In genomic region chr17:81396278-81396721, GRCh38 we compare ENCODE assay signal across 8 cellular contexts. TPM values are rescaled to one million over a fixed set of nuclear protein-coding genes. Genes with fewer than 3 reads are reported as not detected.
DNase-seq lines count a peak whose midpoint lies in the region; ATAC-seq and TF ChIP-seq lines count a peak whose summit lies in the region.

No MANE protein-coding gene starts in this region.

- DNase-seq in ascending aorta (ENCODE audit: low spot score in 2 of 2) (no peak), GM13977 (ENCODE audit: low spot score) (no peak), GM13976 (ENCODE audit: low spot score) (no peak)

- intact Hi-C loops in ascending aorta (cut with DNase I): no loop called here

- in situ Hi-C loops in GM13977 (cut with MboI; ENCODE audit: low pct_unique_long_range_greater_than_20kb, low sequenced_read_pairs, unreplicated experiment) (no loop called here), GM13976 (cut with MboI; ENCODE audit: low sequenced_read_pairs, unreplicated experiment) (no loop called here)

- no peak for TF ChIP-seq CTCF in HEK293 (tag by site-specific recombination; IDR thresholded peaks at IDR 0.05)
- TF ChIP-seq CTCF in ascending aorta (IDR thresholded peaks at IDR 0.05): no peak
- TF ChIP-seq CTCF in GM13977 (IDR thresholded peaks at IDR 0.05; ENCODE audit: extremely low read depth, insufficient read depth, missing control alignments): no peak
- no peak for TF ChIP-seq CTCF in GM13976 (IDR thresholded peaks at IDR 0.05; ENCODE audit: borderline replicate concordance, control extremely low read depth, extremely low read depth, insufficient read depth, missing control alignments)

- peaks cover 23% of the 10 kb centered on the region for H3K4me1 ChIP-seq in HEK293 (ENCODE audit: control insufficient read depth, insufficient read depth, low read length)
- H3K4me1 ChIP-seq in ascending aorta: peaks cover 14 to 27% of the 10 kb centered on the region in 2 donors

- H3K27ac ChIP-seq in HEK293 (ENCODE audit: extremely low read depth, low read depth, low read length) (peak overlapping the region; percentile 100), ascending aorta (peak overlapping the region; percentile 91 to 94), skin epidermis (peak overlapping the region; percentile 75 to 100 (median 96))

- H3K9me3 ChIP-seq in HEK293 (ENCODE audit: control insufficient read depth, insufficient read depth, low read depth, low read length) (no peaks in the 10 kb centered on the region), ascending aorta (no peaks in the 10 kb centered on the region), iPS-18c (ENCODE audit: control insufficient read depth, insufficient read depth, low read length) (no peaks in the 10 kb centered on the region)

- H3K27me3 ChIP-seq in ascending aorta: no peaks in the 10 kb centered on the region

- POLR2A ChIA-PET in HEK293 (lab: Yijun Ruan, JAX): interaction anchor here (0.9 to 6.5 kb wide), 14 partner anchors 9 to 307 kb away, joined by 3 to 52 read pairs (median 6); partner anchors contain the start of genes MRPL12 and SLC38A10

- CTCF ChIA-PET in HEK293 (lab: Yijun Ruan, JAX): interaction anchor here (1.0 to 2.1 kb wide), 4 partner anchors 11 to 104 kb away, joined by 3 to 8 read pairs (median 4); partner anchors contain the start of gene SLC38A10

- no peak for ATAC-seq in HG03439 (IDR thresholded peaks at IDR 0.05; ENCODE audit: unreplicated experiment)
- no peak for ATAC-seq in HG03196 (IDR thresholded peaks at IDR 0.05; ENCODE audit: unreplicated experiment)

- H3K36me3 ChIP-seq in HEK293 (ENCODE audit: control insufficient read depth in 2 of 2, insufficient read depth in 1 of 2, low read length in 2 of 2) (peaks cover 0 to 8% of the 10 kb centered on the region in 2 experiments; a peak in 1 of 3 replicates), ascending aorta (no peaks in the 10 kb centered on the region)

- H3K4me3 ChIP-seq in HEK293 (ENCODE audit: low read depth, low read length): peak overlapping the region; percentile 92
- peak overlapping the region; percentile 81 to 91 for H3K4me3 ChIP-seq in ascending aorta
- peak overlapping the region; percentile 64 for H3K4me3 ChIP-seq in iPS-18c (ENCODE audit: insufficient read depth, low read depth, low read length)
- H3K4me3 ChIP-seq in skin epidermis: peak overlapping the region; percentile 40 to 77 (median 53)

TF ChIP-seq in HEK293, 187 proteins besides CTCF, POLR2A, EP300 and RAD21 (continues in another document):
- TF ChIP-seq HOXA7 (CRISPR knock-in tag; IDR thresholded peaks at IDR 0.05; ENCODE audit: borderline replicate concordance) (no peak), ZBTB7A (tag by site-specific recombination; IDR thresholded peaks at IDR 0.05; ENCODE audit: low read depth) (0 out of 2 replicates have a peak, but pooled peaks have one; percentile 16), RBAK (tag by site-specific recombination; IDR thresholded peaks at IDR 0.05) (no peak), MEIS1 (CRISPR knock-in tag; IDR thresholded peaks at IDR 0.05; ENCODE audit: borderline replicate concordance) (no peak), ZNF561 (tag by site-specific recombination; IDR thresholded peaks at IDR 0.05; ENCODE audit: borderline replicate concordance) (peak; percentile 87), ZBTB48 (tag by site-specific recombination; IDR thresholded peaks at IDR 0.05) (peak; percentile 95), KLF10 (tag by site-specific recombination; IDR thresholded peaks at IDR 0.05) (no peak; the same call in 1 of the 2 replicates), ZNF114 (tag by site-specific recombination; IDR thresholded peaks at IDR 0.05) (no peak), GLI2 (tag by site-specific recombination; IDR thresholded peaks at IDR 0.05; ENCODE audit: borderline replicate concordance, low read depth) (no peak), ZNF488 (tag by site-specific recombination; IDR thresholded peaks at IDR 0.05) (no peak), ZNF292 (tag by site-specific recombination; IDR thresholded peaks at IDR 0.05; ENCODE audit: borderline replicate concordance, low read depth) (no peak), ZSCAN30 (tag by site-specific recombination; IDR thresholded peaks at IDR 0.05) (peak; percentile 82), ZBTB1 (tag by site-specific recombination; IDR thresholded peaks at IDR 0.05) (peak; percentile 47; the same call in 1 of the 2 replicates), ZBTB21 (tag by site-specific recombination; IDR thresholded peaks at IDR 0.05) (no peak)
- TF ChIP-seq, protein P1, sequence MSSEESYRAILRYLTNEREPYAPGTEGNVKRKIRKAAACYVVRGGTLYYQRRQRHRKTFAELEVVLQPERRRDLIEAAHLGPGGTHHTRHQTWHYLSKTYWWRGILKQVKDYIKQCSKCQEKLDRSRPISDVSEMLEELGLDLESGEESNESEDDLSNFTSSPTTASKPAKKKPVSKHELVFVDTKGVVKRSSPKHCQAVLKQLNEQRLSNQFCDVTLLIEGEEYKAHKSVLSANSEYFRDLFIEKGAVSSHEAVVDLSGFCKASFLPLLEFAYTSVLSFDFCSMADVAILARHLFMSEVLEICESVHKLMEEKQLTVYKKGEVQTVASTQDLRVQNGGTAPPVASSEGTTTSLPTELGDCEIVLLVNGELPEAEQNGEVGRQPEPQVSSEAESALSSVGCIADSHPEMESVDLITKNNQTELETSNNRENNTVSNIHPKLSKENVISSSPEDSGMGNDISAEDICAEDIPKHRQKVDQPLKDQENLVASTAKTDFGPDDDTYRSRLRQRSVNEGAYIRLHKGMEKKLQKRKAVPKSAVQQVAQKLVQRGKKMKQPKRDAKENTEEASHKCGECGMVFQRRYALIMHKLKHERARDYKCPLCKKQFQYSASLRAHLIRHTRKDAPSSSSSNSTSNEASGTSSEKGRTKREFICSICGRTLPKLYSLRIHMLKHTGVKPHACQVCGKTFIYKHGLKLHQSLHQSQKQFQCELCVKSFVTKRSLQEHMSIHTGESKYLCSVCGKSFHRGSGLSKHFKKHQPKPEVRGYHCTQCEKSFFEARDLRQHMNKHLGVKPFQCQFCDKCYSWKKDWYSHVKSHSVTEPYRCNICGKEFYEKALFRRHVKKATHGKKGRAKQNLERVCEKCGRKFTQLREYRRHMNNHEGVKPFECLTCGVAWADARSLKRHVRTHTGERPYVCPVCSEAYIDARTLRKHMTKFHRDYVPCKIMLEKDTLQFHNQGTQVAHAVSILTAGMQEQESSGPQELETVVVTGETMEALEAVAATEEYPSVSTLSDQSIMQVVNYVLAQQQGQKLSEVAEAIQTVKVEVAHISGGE (tag by site-specific recombination; conservative IDR thresholded peaks at IDR 0.05; ENCODE audit: low read depth): 0 out of 2 replicates have a peak, but pooled peaks have one; percentile 6
- TF ChIP-seq, protein P2, sequence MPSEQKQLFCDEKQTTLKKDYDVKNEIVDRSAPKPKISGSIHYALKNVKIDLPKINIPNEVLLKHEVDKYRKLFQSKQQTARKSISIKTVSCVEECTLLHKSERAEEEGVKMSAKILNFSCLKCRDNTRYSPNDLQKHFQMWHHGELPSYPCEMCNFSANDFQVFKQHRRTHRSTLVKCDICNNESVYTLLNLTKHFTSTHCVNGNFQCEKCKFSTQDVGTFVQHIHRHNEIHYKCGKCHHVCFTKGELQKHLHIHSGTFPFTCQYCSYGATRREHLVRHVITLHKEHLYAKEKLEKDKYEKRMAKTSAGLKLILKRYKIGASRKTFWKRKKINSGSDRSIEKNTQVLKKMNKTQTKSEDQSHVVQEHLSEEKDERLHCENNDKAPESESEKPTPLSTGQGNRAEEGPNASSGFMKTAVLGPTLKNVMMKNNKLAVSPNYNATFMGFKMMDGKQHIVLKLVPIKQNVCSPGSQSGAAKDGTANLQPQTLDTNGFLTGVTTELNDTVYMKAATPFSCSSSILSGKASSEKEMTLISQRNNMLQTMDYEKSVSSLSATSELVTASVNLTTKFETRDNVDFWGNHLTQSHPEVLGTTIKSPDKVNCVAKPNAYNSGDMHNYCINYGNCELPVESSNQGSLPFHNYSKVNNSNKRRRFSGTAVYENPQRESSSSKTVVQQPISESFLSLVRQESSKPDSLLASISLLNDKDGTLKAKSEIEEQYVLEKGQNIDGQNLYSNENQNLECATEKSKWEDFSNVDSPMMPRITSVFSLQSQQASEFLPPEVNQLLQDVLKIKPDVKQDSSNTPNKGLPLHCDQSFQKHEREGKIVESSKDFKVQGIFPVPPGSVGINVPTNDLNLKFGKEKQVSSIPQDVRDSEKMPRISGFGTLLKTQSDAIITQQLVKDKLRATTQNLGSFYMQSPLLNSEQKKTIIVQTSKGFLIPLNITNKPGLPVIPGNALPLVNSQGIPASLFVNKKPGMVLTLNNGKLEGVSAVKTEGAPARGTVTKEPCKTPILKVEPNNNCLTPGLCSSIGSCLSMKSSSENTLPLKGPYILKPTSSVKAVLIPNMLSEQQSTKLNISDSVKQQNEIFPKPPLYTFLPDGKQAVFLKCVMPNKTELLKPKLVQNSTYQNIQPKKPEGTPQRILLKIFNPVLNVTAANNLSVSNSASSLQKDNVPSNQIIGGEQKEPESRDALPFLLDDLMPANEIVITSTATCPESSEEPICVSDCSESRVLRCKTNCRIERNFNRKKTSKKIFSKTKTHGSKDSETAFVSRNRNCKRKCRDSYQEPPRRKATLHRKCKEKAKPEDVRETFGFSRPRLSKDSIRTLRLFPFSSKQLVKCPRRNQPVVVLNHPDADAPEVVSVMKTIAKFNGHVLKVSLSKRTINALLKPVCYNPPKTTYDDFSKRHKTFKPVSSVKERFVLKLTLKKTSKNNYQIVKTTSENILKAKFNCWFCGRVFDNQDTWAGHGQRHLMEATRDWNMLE (tag by site-specific recombination; conservative IDR thresholded peaks at IDR 0.05; ENCODE audit: low read depth): no peak

RNA-seq across cellular contexts. Expression of gene BAHCC1, which starts 1.0 kb away (rescaled TPM):
- 29.1 TPM for total RNA-seq in ascending aorta
